Comparison of ENCODE assay signal across 8 cellular contexts in genomic region chr4:2794707-2795557, GRCh38. TPM values are rescaled to one million over a fixed set of nuclear protein-coding genes. Genes with fewer than 3 reads are reported as not detected.
DNase-seq lines count a peak whose midpoint lies in the region; ATAC-seq and TF ChIP-seq lines count a peak whose summit lies in the region.

No MANE protein-coding gene starts in this region.

- no peaks in the 10 kb centered on the region for H4K20me1 ChIP-seq in Loucy (ENCODE audit: insufficient read depth, low read length, poor library complexity, severe bottlenecking)

- peak overlapping the region; percentile 89 for H3K27ac ChIP-seq in ACC112 (ENCODE audit: low read depth, low read length)
- peak overlapping the region; percentile 87 for H3K27ac ChIP-seq in breast epithelium
- peak overlapping the region; percentile 29 to 74 for H3K27ac ChIP-seq in lung (ENCODE audit: low read depth in 1 of 2, low read length in 1 of 2)
- peak overlapping the region; percentile 12 to 39 for H3K27ac ChIP-seq in uterus

- H3F3A ChIP-seq in Loucy (ENCODE audit: low read depth): no peaks in the 10 kb centered on the region

- H3K9ac ChIP-seq in Loucy (ENCODE audit: low read depth, low read length, poor library complexity, severe bottlenecking): peak overlapping the region; percentile 43

- 59 to 65% methylated on average over 12 of the region's 12 CpGs for WGBS in lung, 2 donors

- DNase-seq in breast epithelium (ENCODE audit: low spot score in 2 of 2) (peak in 1 of 2 donors; percentile 51), lung (ENCODE audit: low spot score) (peak; percentile 68), uterus (peak in 1 of 2 donors; percentile 26), NCI-H146 (lab: John Stamatoyannopoulos, UW) (no peak), cerebellum (ENCODE audit: low spot score) (no peak)

- H3K9me3 ChIP-seq in Loucy (ENCODE audit: insufficient read depth, low read depth, low read length) (no peaks in the 10 kb centered on the region), breast epithelium (no peaks in the 10 kb centered on the region), lung (ENCODE audit: control insufficient read depth in 2 of 2, insufficient read depth in 1 of 2, low read length in 1 of 2) (no peaks in the 10 kb centered on the region), uterus (no peaks in the 10 kb centered on the region)

- H3K4me3 ChIP-seq in ACC112 (ENCODE audit: low read depth, low read length): peak overlapping the region; percentile 80
- H3K4me3 ChIP-seq in Loucy (ENCODE audit: low read length, poor library complexity, severe bottlenecking): no peak overlapping the region
- peak overlapping the region; percentile 72 to 88 (median 79) for H3K4me3 ChIP-seq in breast epithelium
- H3K4me3 ChIP-seq in lung: no peak overlapping the region
- H3K4me3 ChIP-seq in uterus: no peak overlapping the region

- TF ChIP-seq POLR2A in breast epithelium (IDR thresholded peaks at IDR 0.05) (no peak), uterus (IDR thresholded peaks at IDR 0.05) (no peak)

- intact Hi-C loops in breast epithelium (cut with DNase I; ENCODE audit: low total_unique reads): no loop called here
- intact Hi-C loops in uterus (cut with DNase I; ENCODE audit: low total_unique reads): no loop called here

- no peak for ATAC-seq in lung (ENCODE audit: insufficient read depth, low FRiP score)
- no peak for ATAC-seq in HG03095 (IDR thresholded peaks at IDR 0.05; ENCODE audit: unreplicated experiment)

- H3K36me3 ChIP-seq in ACC112 (ENCODE audit: insufficient read depth, low read length): no peaks in the 10 kb centered on the region
- no peaks in the 10 kb centered on the region for H3K36me3 ChIP-seq in Loucy (ENCODE audit: insufficient read depth, low read length)
- H3K36me3 ChIP-seq in breast epithelium: no peaks in the 10 kb centered on the region
- H3K36me3 ChIP-seq in lung (ENCODE audit: control insufficient read depth in 2 of 2, insufficient read depth in 2 of 2, low read length in 2 of 2): peaks cover 0 to 2% of the 10 kb centered on the region in 2 donors
- H3K36me3 ChIP-seq in uterus: no peaks in the 10 kb centered on the region

- peaks cover 70% of the 10 kb centered on the region for H3K4me1 ChIP-seq in ACC112 (ENCODE audit: control insufficient read depth, insufficient read depth, low read length, unreplicated experiment)
- H3K4me1 ChIP-seq in Loucy (ENCODE audit: insufficient read depth, low read length, poor library complexity, severe bottlenecking): peaks cover 45% of the 10 kb centered on the region
- H3K4me1 ChIP-seq in breast epithelium: peaks cover 25 to 45% of the 10 kb centered on the region in 2 donors
- peaks cover 15 to 65% of the 10 kb centered on the region in 2 donors for H3K4me1 ChIP-seq in lung (ENCODE audit: control insufficient read depth in 2 of 2, insufficient read depth in 2 of 2, low read length in 2 of 2)
- H3K4me1 ChIP-seq in uterus: peaks cover 0 to 9% of the 10 kb centered on the region in 2 donors

- H3K9me2 ChIP-seq in Loucy (replicated peaks; ENCODE audit: low read depth, low read length): no peaks in the 10 kb centered on the region

- peak overlapping the region; percentile 7 for H3K4me2 ChIP-seq in Loucy (ENCODE audit: low read depth, low read length, poor library complexity, severe bottlenecking)

- H2AFZ ChIP-seq in ACC112 (ENCODE audit: low read length, unreplicated experiment) (peak overlapping the region; percentile 15), Loucy (ENCODE audit: low read length) (0 out of 2 replicates have a peak overlapping the region, but pooled peaks have one; percentile 52)

- peaks cover 60% of the 10 kb centered on the region for H3K79me2 ChIP-seq in ACC112 (ENCODE audit: control insufficient read depth, insufficient read depth, low read length, unreplicated experiment)
- H3K79me2 ChIP-seq in Loucy (ENCODE audit: insufficient read depth, low read length): no peaks in the 10 kb centered on the region

- no peak for TF ChIP-seq CTCF in Loucy (conservative IDR thresholded peaks at IDR 0.05; ENCODE audit: low read length)
- no peak for TF ChIP-seq CTCF in breast epithelium (IDR thresholded peaks at IDR 0.05)
- TF ChIP-seq CTCF in lung (IDR thresholded peaks at IDR 0.05; ENCODE audit: control extremely low read depth, extremely low read depth): no peak
- no peak for TF ChIP-seq CTCF in uterus (IDR thresholded peaks at IDR 0.05)

- H3K27me3 ChIP-seq in ACC112 (ENCODE audit: insufficient read depth, low read length) (no peaks in the 10 kb centered on the region), Loucy (ENCODE audit: insufficient read depth, low read length, poor library complexity, severe bottlenecking) (no peaks in the 10 kb centered on the region), breast epithelium (no peaks in the 10 kb centered on the region), lung (ENCODE audit: control insufficient read depth, insufficient read depth) (no peaks in the 10 kb centered on the region), uterus (no peaks in the 10 kb centered on the region)

RNA-seq across cellular contexts. Expression of gene SH3BP2, which starts 2.0 kb away (rescaled TPM):
- total RNA-seq in breast epithelium (10 to 100 TPM; 40.5 to 74.8 (median 59.3) TPM), lung (100 to 1,000 TPM in 1 of 2 donors, 10 to 100 TPM in 1; 49.9 to 117 TPM), uterus (10 to 100 TPM in 3 of 4 donors, 1 to 10 TPM in 1; 6.4 to 50.0 (median 29.3) TPM), cerebellum (31.2 TPM)
- polyA plus RNA-seq in lung: 10 to 100 TPM; 62.9 to 96.7 TPM

RNA-seq across cellular contexts. Expression of gene TNIP2, which starts 38.8 kb away (rescaled TPM):
- 10 to 100 TPM; 46.4 to 73.4 (median 64.2) TPM for total RNA-seq in breast epithelium
- total RNA-seq in lung: 10 to 100 TPM; 30.6 to 46.3 TPM
- 10 to 100 TPM; 41.2 to 82.8 TPM for polyA plus RNA-seq in lung
- total RNA-seq in uterus: 10 to 100 TPM; 27.6 to 50.0 (median 36.1) TPM
- total RNA-seq in cerebellum: 6.8 TPM

RNA-seq across cellular contexts. Expression of gene ADD1, which starts 48.7 kb away (rescaled TPM):
- total RNA-seq in breast epithelium: 100 to 1,000 TPM; 161 to 193 (median 181) TPM
- 100 to 1,000 TPM; 300 to 400 TPM for total RNA-seq in lung
- 100 to 1,000 TPM; 127 to 237 TPM for polyA plus RNA-seq in lung
- total RNA-seq in uterus: 100 to 1,000 TPM; 161 to 403 (median 225) TPM
- total RNA-seq in cerebellum: 201 TPM

Comparison
In these comparisons a context has a peak if more than half of its experiments do, and no peak if none do; other contexts are left out.
1. H3K27ac ChIP-seq: peak in every context shown above with its lines; median percentile 89 in ACC112; 87 in breast epithelium; 52 in lung; 26 in uterus.
2. H3K4me3 ChIP-seq: peak in ACC112 (single experiment) and breast epithelium (3 of 3); none in Loucy (single experiment), lung (single experiment) and uterus (0 of 2).